ENCODE assay signal across 8 cellular contexts in the genomic region with DNA sequence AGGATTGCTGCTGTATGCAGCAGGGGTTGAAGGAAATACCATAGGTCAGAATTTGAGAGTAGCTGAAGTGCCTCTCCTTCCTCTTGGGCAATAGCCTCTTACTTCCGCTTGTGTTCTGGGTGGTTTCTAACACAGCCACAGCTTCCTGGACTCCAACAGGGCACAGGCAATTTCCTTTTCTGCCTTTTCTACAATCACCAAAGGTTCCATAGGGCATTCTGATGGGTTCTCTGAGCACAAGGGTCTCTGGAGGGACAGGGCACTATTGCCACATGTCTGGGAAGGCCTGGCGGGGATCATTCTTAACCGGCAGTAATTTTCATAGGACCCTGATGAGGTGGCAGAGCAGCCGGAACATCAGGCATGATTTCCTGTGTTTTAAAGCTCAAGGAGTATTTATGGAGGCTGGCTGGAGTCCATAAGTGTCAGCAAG. TPM values are rescaled to one million over a fixed set of nuclear protein-coding genes. Genes with fewer than 3 reads are reported as not detected.
A peak's percentile ranks its signal among the peaks of the same experiment; 100 is the strongest.
DNase-seq lines count a peak whose midpoint lies in the region; ATAC-seq lines count a peak whose summit lies in the region.

No MANE protein-coding gene starts in this region.

- H3K4me2 ChIP-seq in skeletal muscle satellite cell (ENCODE audit: low read length), result peak overlapping the region; percentile 23

- intact Hi-C loops in Right ventricle myocardium inferior (cut with DNase I) (no loop called here), cardiac septum (cut with DNase I) (no loop called here)

- ATAC-seq in Right ventricle myocardium inferior (peak; percentile 40), GM18873 (IDR thresholded peaks at IDR 0.05; ENCODE audit: low FRiP score, unreplicated experiment) (no peak), GM21576 (IDR thresholded peaks at IDR 0.05; ENCODE audit: unreplicated experiment) (no peak), GM18520 (IDR thresholded peaks at IDR 0.05; ENCODE audit: unreplicated experiment) (no peak)

- no peaks in the 10 kb centered on the region for H3K36me3 ChIP-seq in skeletal muscle satellite cell (ENCODE audit: insufficient read depth, low read length)

- H3K9me3 ChIP-seq in skeletal muscle satellite cell (replicated peaks; ENCODE audit: low read length), result no peaks in the 10 kb centered on the region

- H3K9ac ChIP-seq in skeletal muscle satellite cell (ENCODE audit: low read depth, low read length), result no peak overlapping the region

- no peaks in the 10 kb centered on the region for H3K27me3 ChIP-seq in skeletal muscle satellite cell (ENCODE audit: control insufficient read depth, insufficient read depth, low read length)

- peaks cover 26% of the 10 kb centered on the region for H3K4me1 ChIP-seq in skeletal muscle satellite cell (ENCODE audit: control insufficient read depth, insufficient read depth, low read length)

- no peak for DNase-seq in Right ventricle myocardium inferior (ENCODE audit: missing footprints)
- no peak for DNase-seq in cardiac septum (ENCODE audit: low spot score)
- peak; percentile 18 for DNase-seq in T-helper 22 cell (ENCODE audit: low read depth)
- DNase-seq in fibroblast of gingiva (ENCODE audit: low read depth), result peak; percentile 34

- no peak overlapping the region for H3K4me3 ChIP-seq in skeletal muscle satellite cell (ENCODE audit: low read length)

RNA-seq across cellular contexts. Expression of a gene that starts 5.5 kb away (rescaled TPM):
- total RNA-seq in Right ventricle myocardium inferior (18.3 TPM), cardiac septum (17.4 TPM)
- 40.4 and 47.4 TPM in 2 replicates for total RNA-seq in skeletal muscle satellite cell (2012; rRNA removed)

RNA-seq across cellular contexts. Expression of a gene that starts 31.5 kb away (rescaled TPM):
- total RNA-seq in Right ventricle myocardium inferior (5.0 TPM), cardiac septum (2.3 TPM)
- total RNA-seq in skeletal muscle satellite cell (2012; rRNA removed), result not detected in 2 replicates

RNA-seq across cellular contexts. Expression of a gene that starts 38.9 kb away (rescaled TPM):
- total RNA-seq in Right ventricle myocardium inferior (0.03 TPM), cardiac septum (0.05 TPM)
- under 0.01 and 0.25 TPM in 2 replicates for total RNA-seq in skeletal muscle satellite cell (2012; rRNA removed)

RNA-seq across cellular contexts. Expression of a gene that starts 49.5 kb away (rescaled TPM):
- total RNA-seq in Right ventricle myocardium inferior (20.1 TPM), cardiac septum (25.0 TPM)
- 35.0 and 40.2 TPM in 2 replicates for total RNA-seq in skeletal muscle satellite cell (2012; rRNA removed)

Comparison
In these comparisons a context has a peak if more than half of its experiments do, and no peak if none do; other contexts are left out.
1. DNase-seq: peak in T-helper 22 cell (single experiment) and fibroblast of gingiva (single experiment); none in Right ventricle myocardium inferior (single experiment) and cardiac septum (single experiment).